Comparison of ENCODE assay signal across 27 cellular contexts in the genomic region with DNA sequence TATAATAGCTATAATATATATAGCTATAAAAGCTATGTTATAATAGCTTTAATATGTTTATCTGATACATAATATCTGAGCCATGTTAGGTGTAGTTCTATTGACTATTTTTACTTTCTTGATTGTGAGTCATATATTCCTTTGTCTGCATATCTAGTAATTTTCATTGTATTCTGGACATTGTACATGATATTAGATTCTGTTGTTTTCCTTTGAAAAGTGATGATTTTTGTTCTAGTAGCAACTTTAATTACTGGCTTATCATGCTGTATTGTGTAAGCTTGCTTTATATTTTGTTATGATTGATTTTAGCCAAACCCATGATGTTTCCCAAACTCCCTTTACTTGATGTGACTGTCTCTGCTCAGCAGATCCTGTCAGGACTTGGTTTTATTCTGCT.
"Had no signal": no experiment of that assay in that cellular context is flagged by ENCODE, and none has a peak within 500 bp of the region (broad histone marks: within the 10 kb centered on the region; RNA-seq: fewer than 3 reads in every experiment).

No MANE protein-coding gene starts in this region.

- H3K4me3 ChIP-seq: stomach, suprapubic skin, testis, thoracic aorta, thyroid gland, tibial artery, tibial nerve, transverse colon, upper lobe of left lung, upper lobe of right lung, uterus, vagina had no signal

- H3K9me3 ChIP-seq: testis, thyroid gland had no signal

- H3K27me3 ChIP-seq: stomach, suprapubic skin, testis, thyroid gland, tibial artery, tibial nerve, transverse colon, upper lobe of left lung, upper lobe of right lung, uterus, vagina had no signal

- FAIRE-seq: urothelium cell line had no signal

- H3K27ac ChIP-seq: stomach, suprapubic skin, testis, thoracic aorta, thyroid gland, tibial artery, tibial nerve, transverse colon, upper lobe of left lung, upper lobe of right lung, uterus, vagina had no signal

- H3K4me1 ChIP-seq: stomach, suprapubic skin, testis, thyroid gland, tibial artery, tibial nerve, transverse colon, upper lobe of left lung, upper lobe of right lung, uterus, vagina had no signal

- ATAC-seq: stimulated activated effector memory CD8-positive, alpha-beta T cell treated with anti-CD3 and anti-CD28 coated beads, Interleukin-12 subunit alpha, Interleukin-12 subunit beta, amount 100 ng/mL, for 72 hours; stimulated activated memory B cell treated with anti-CD40 and anti-IgM and Interleukin-4, amounts not matched to agents 10 μg/mL and 1 μg/mL and 100 μg/mL, for 72 hours; stimulated activated naive B cell treated with anti-CD40 and anti-IgM and Interleukin-4, amounts not matched to agents 10 μg/mL and 1 μg/mL and 100 μg/mL, for 72 hours; stimulated activated naive CD8-positive, alpha-beta T cell treated with anti-CD3 and anti-CD28 coated beads, Interleukin-15, amount 100 ng/mL, for 72 hours; stimulated activated naive CD8-positive, alpha-beta T cell treated with anti-CD3 and anti-CD28 coated beads, Interleukin-15, Interleukin-2, amounts not matched to agents 100 U/mL and 50 U/mL, for 24 hours; upper lobe of right lung had no signal

- H3K36me3 ChIP-seq: stomach, suprapubic skin, thoracic aorta, thyroid gland, tibial artery, tibial nerve, transverse colon, upper lobe of left lung, upper lobe of right lung, uterus, vagina had no signal

- DNase-seq: stimulated activated CD4-positive, alpha-beta T cell treated with anti-CD3 and anti-CD28 coated beads, Interleukin-2, amount 100 ng/mL, for 48 hours; stimulated activated CD4-positive, alpha-beta T cell treated with anti-CD3 and anti-CD28 coated beads, Interleukin-4, amount 100 ng/mL, for 1 hour; stimulated activated CD4-positive, alpha-beta T cell treated with anti-CD3 and anti-CD28 coated beads, Interleukin-4, amount 100 ng/mL, for 24 hours; stimulated activated CD4-positive, alpha-beta T cell treated with anti-CD3 and anti-CD28 coated beads, Interleukin-4, amount 100 ng/mL, for 4 hours; stimulated activated CD8-positive, alpha-beta memory T cell treated with anti-CD3 and anti-CD28 coated beads, Interleukin-4, amount 100 ng/mL, for 48 hours; stimulated activated naive B cell treated with anti-CD40 and anti-IgM and Interleukin-4, amounts not matched to agents 10 μg/mL and 1 μg/mL and 100 μg/mL, for 72 hours; stimulated activated naive CD4-positive, alpha-beta T cell; stimulated activated naive CD4-positive, alpha-beta T cell treated with Interleukin-2 at 50 U/mL for 16 hours; stimulated activated naive CD8-positive, alpha-beta T cell treated with anti-CD3 and anti-CD28 coated beads, Interleukin-15, amount 100 ng/mL, for 72 hours; stimulated activated naive CD8-positive, alpha-beta T cell treated with anti-CD3 and anti-CD28 coated beads, Interleukin-15, Interleukin-2, amounts not matched to agents 100 U/mL and 50 U/mL, for 24 hours; stomach; substantia nigra; testis; thyroid gland; tibial artery; transverse colon; trophoblast cell; upper lobe of left lung; upper lobe of right lung; uterus had no signal
